In genomic region chr4:89248879-89249281, GRCh38 we compare ENCODE assay signal across 14 cellular contexts. TPM values are rescaled to one million over a fixed set of nuclear protein-coding genes. Genes with fewer than 3 reads are reported as not detected.
DNase-seq lines count a peak whose midpoint lies in the region; TF ChIP-seq lines count a peak whose summit lies in the region.
"Had no signal": no experiment of that assay in that cellular context is flagged by ENCODE, and none has a peak within 500 bp of the region (broad histone marks: within the 10 kb centered on the region; RNA-seq: fewer than 3 reads in every experiment).

No MANE protein-coding gene starts in this region.

- no peak overlapping the region for H3K9ac ChIP-seq in neural progenitor cell

- no peak overlapping the region for H3K27ac ChIP-seq in CD4-positive, alpha-beta memory T cell (ENCODE audit: low read depth, low read length)
- H3K27ac ChIP-seq in neural progenitor cell, result no peak overlapping the region
- H3K27ac ChIP-seq: C4-2B had no signal

- peaks cover 69% of the 10 kb centered on the region for H3K4me1 ChIP-seq in CD4-positive, alpha-beta memory T cell (ENCODE audit: insufficient read depth, low read length)
- H3K4me1 ChIP-seq in neural progenitor cell, result peaks cover 3% of the 10 kb centered on the region

- peaks cover 8% of the 10 kb centered on the region for H3K9me3 Mint-ChIP-seq in glutamatergic neuron (ENCODE audit: unreplicated experiment)
- no peaks in the 10 kb centered on the region for H3K9me3 Mint-ChIP-seq in CD4-positive, alpha-beta memory T cell
- H3K9me3 Mint-ChIP-seq in neural progenitor cell, result no peaks in the 10 kb centered on the region
- H3K9me3 Mint-ChIP-seq: activated T-cell treated with anti-CD3 and anti-CD28 coated beads, Interleukin-2, amount 50 U/mL, for 4 hours; dendritic cell treated with granulocyte-macrophage colony-stimulating factor and Interleukin-4, amounts not matched to agents 40 ng/mL and 50 ng/mL, for 4 days; nephron progenitor cell had no signal

- H3K4me3 Mint-ChIP-seq in glutamatergic neuron (ENCODE audit: unreplicated experiment) (peak overlapping the region; percentile 76), neural progenitor cell (no peak overlapping the region)
- no peak overlapping the region for H3K4me3 Mint-ChIP-seq in CD4-positive, alpha-beta memory T cell
- H3K4me3 Mint-ChIP-seq: activated T-cell treated with anti-CD3 and anti-CD28 coated beads, Interleukin-2, amount 50 U/mL, for 4 hours; dendritic cell treated with granulocyte-macrophage colony-stimulating factor and Interleukin-4, amounts not matched to agents 40 ng/mL and 50 ng/mL, for 4 days; nephron progenitor cell had no signal

- POLR2A ChIA-PET in CD4-positive, alpha-beta memory T cell (lab: Charles Lee; ENCODE audit: partially characterized antibody), result interaction anchor here (0.9 to 5.6 kb wide), 5 partner anchors 10 to 59 kb away, joined by 4 to 21 read pairs (median 5); partner anchors contain the start of gene GPRIN3

- H3K27me3 Mint-ChIP-seq in glutamatergic neuron (ENCODE audit: unreplicated experiment) (peaks cover 2% of the 10 kb centered on the region), neural progenitor cell (ENCODE audit: insufficient read depth, low read depth) (peaks cover 5% of the 10 kb centered on the region)
- no peaks in the 10 kb centered on the region for H3K27me3 Mint-ChIP-seq in CD4-positive, alpha-beta memory T cell
- H3K27me3 Mint-ChIP-seq: dendritic cell treated with granulocyte-macrophage colony-stimulating factor and Interleukin-4, amounts not matched to agents 40 ng/mL and 50 ng/mL, for 4 days had no signal

- CTCF ChIA-PET in CD4-positive, alpha-beta memory T cell (lab: Charles Lee; ENCODE audit: partially characterized antibody), result interaction anchor here (0.9 to 20.8 kb wide), 4 partner anchors 8 to 51 kb away, joined by 3 to 285 read pairs (median 20); no protein-coding TSS in a partner anchor

- H3K36me3 Mint-ChIP-seq in glutamatergic neuron (ENCODE audit: unreplicated experiment) (peaks cover 6% of the 10 kb centered on the region), neural progenitor cell (no peaks in the 10 kb centered on the region)
- peaks cover 37 to 55% of the 10 kb centered on the region in 2 donors for H3K36me3 Mint-ChIP-seq in CD4-positive, alpha-beta memory T cell

- no peak overlapping the region for H2AFZ ChIP-seq in neural progenitor cell (replicated peaks)

- in situ Hi-C loops in G401 (cut with HindIII; ENCODE audit: low sequenced_read_pairs), result no loop called here

- intact Hi-C loops in CD4-positive, alpha-beta memory T cell (cut with micrococcal nuclease), result no loop called here

- H3F3A ChIP-seq in neural progenitor cell (ENCODE audit: low read depth), result no peaks in the 10 kb centered on the region

- no peaks in the 10 kb centered on the region for H4K20me1 ChIP-seq in neural progenitor cell (ENCODE audit: low read depth)

- H3K27me3 ChIP-seq in CD4-positive, alpha-beta memory T cell (ENCODE audit: insufficient read depth, low read length), result no peaks in the 10 kb centered on the region
- H3K27me3 ChIP-seq in neural progenitor cell, result no peaks in the 10 kb centered on the region

- H3K36me3 ChIP-seq in CD4-positive, alpha-beta memory T cell (ENCODE audit: insufficient read depth, low read length), result peaks cover 32% of the 10 kb centered on the region
- H3K36me3 ChIP-seq in neural progenitor cell, result no peaks in the 10 kb centered on the region
- H3K36me3 ChIP-seq: HAP-1 had no signal

- H3K27ac Mint-ChIP-seq in glutamatergic neuron (ENCODE audit: unreplicated experiment) (peak overlapping the region; percentile 73), neural progenitor cell (no peak overlapping the region)
- H3K27ac Mint-ChIP-seq in CD4-positive, alpha-beta memory T cell, result no peak overlapping the region
- H3K27ac Mint-ChIP-seq: dendritic cell treated with granulocyte-macrophage colony-stimulating factor and Interleukin-4, amounts not matched to agents 40 ng/mL and 50 ng/mL, for 4 days; nephron progenitor cell had no signal

- H3K4me3 ChIP-seq in CD4-positive, alpha-beta memory T cell (ENCODE audit: low read length in 2 of 2), result no peak overlapping the region
- H3K4me3 ChIP-seq in neural progenitor cell, result no peak overlapping the region
- H3K4me3 ChIP-seq: HAP-1 had no signal

- no peaks in the 10 kb centered on the region for H3K79me2 ChIP-seq in neural progenitor cell (ENCODE audit: low read depth)

- DNase-seq in G401 (ENCODE audit: low spot score) (peak; percentile 77), NCI-H1092 treated with DMSO at 0.1 percent for 48 hours (lab: John Stamatoyannopoulos, UW) (peak; percentile 89), NCI-H748 (lab: John Stamatoyannopoulos, UW; ENCODE audit: unreplicated experiment) (peak; percentile 95), glutamatergic neuron (no peak), NAMALWA (ENCODE audit: low spot score) (no peak), neural progenitor cell (ENCODE audit: low spot score) (no peak)
- no peak for DNase-seq in CD4-positive, alpha-beta memory T cell
- DNase-seq: activated CD4-positive, CD25-positive, alpha-beta regulatory T cell treated with anti-CD3 and anti-CD28 coated beads, Interleukin-2, amount 50 U/mL, for 72 hours; activated T-cell treated with anti-CD3 and anti-CD28 coated beads, Interleukin-2, amount 50 U/mL, for 4 hours; GF-D8; nephron progenitor cell had no signal

- peaks cover 66% of the 10 kb centered on the region for H3K4me1 Mint-ChIP-seq in glutamatergic neuron (ENCODE audit: low read depth, unreplicated experiment)
- peaks cover 56 to 92% (median 76%) of the 10 kb centered on the region in 4 donors for H3K4me1 Mint-ChIP-seq in CD4-positive, alpha-beta memory T cell
- peaks cover 5% of the 10 kb centered on the region for H3K4me1 Mint-ChIP-seq in neural progenitor cell

- TF ChIP-seq CTCF in glutamatergic neuron (IDR thresholded peaks at IDR 0.05; ENCODE audit: partially characterized antibody, unreplicated experiment), result no peak
- TF ChIP-seq CTCF in neural progenitor cell (IDR thresholded peaks at IDR 0.05), result no peak

- H3K4me2 ChIP-seq in neural progenitor cell, result no peak overlapping the region

- H3K9me3 ChIP-seq in CD4-positive, alpha-beta memory T cell (ENCODE audit: control insufficient read depth in 1 of 2, low read length in 2 of 2), result no peaks in the 10 kb centered on the region
- H3K9me3 ChIP-seq in neural progenitor cell (ENCODE audit: low read depth), result no peaks in the 10 kb centered on the region
- H3K9me3 ChIP-seq: HAP-1 had no signal

RNA-seq across cellular contexts. Expression of gene GPRIN3, which starts 58.7 kb away (rescaled TPM):
- 0.55 and 1.5 TPM in 2 replicates for total RNA-seq in G401 (2014; rRNA removed; shearing (Covaris generic))
- total RNA-seq in glutamatergic neuron (ENCODE audit: unreplicated experiment), result 94.3 TPM
- total RNA-seq in CD4-positive, alpha-beta memory T cell, result 10 to 100 TPM; 32.5 TPM
- 10 to 100 TPM in 1 of 2 donors, 1 to 10 TPM in 1; 6.9 to 18.9 TPM for polyA plus RNA-seq in CD4-positive, alpha-beta memory T cell
- 0.15 TPM in 2 replicates for total RNA-seq in neural progenitor cell (ENCODE audit: low replicate concordance)

Comparison
In these comparisons a context has a peak if more than half of its experiments do, and no peak if none do; other contexts are left out.
1. DNase-seq: peak in G401 (single experiment), NCI-H1092 treated with DMSO at 0.1 percent for 48 hours (single experiment) and NCI-H748 (single experiment); none in glutamatergic neuron (single experiment), CD4-positive, alpha-beta memory T cell (0 of 5), NAMALWA (single experiment) and neural progenitor cell (single experiment).
2. RNA of gene GPRIN3, which starts 58.7 kb away (total RNA-seq): 94.3 TPM in glutamatergic neuron (single experiment) and 32.5 TPM in CD4-positive, alpha-beta memory T cell; 0.55 to 1.5 TPM in G401 and 0.15 TPM in neural progenitor cell; every median in the first group is over 10 times any median in the second.